In the genomic region with DNA sequence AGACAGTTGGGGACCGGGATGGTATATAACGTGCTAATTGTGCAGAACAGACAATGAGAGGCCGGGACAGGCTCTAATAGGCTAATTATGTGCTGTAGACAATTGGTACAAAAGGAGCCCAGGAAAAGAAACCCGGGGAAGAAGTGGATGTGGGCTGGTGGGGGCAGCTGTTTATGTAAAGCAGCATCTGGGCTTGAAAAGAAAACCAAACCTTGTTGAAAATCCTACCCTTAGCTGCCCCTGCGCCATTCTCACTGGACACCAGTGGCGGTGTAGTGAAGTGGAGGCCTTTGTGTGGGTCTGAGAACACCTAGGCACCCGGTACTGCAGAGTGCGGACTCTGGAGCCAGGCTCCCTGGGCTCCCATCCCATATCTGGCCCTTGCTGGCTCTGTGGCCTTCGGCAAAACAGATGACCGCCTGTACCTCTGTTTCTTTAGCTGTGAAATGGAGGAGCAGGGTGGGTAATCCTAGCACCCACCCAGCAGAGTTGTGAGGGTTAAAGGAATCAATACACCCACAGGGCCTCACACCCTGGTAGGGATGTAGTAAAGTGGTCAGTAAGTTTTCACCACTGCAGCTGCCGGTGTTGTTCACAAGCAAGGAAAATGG, we compare ENCODE assay signal across 24 cellular contexts. TPM values are rescaled to one million over a fixed set of nuclear protein-coding genes. Genes with fewer than 3 reads are reported as not detected.
DNase-seq lines count a peak whose midpoint lies in the region; ATAC-seq lines count a peak whose summit lies in the region.
"Had no signal": no experiment of that assay in that cellular context is flagged by ENCODE, and none has a peak within 500 bp of the region (broad histone marks: within the 10 kb centered on the region; RNA-seq: fewer than 3 reads in every experiment).

No MANE protein-coding gene starts in this region.

- POLR2A ChIA-PET in activated CD4-positive, alpha-beta T cell treated with anti-CD3 and anti-CD28 coated beads, Interleukin-2, amount 10 ng/mL, durations not matched to agents 7 days and 5 days (lab: Charles Lee), result no interaction called here
- POLR2A ChIA-PET in activated CD4-positive, alpha-beta T cell treated with anti-CD3 and anti-CD28 coated beads for 36 hours (lab: Charles Lee), result no interaction called here

- no peaks in the 10 kb centered on the region for H3K27me3 Mint-ChIP-seq in activated CD4-positive, alpha-beta T cell treated with anti-CD3 and anti-CD28 coated beads, Interleukin-2, amount 10 ng/mL, durations not matched to agents 7 days and 5 days
- H3K27me3 Mint-ChIP-seq in activated CD4-positive, alpha-beta T cell treated with anti-CD3 and anti-CD28 coated beads for 36 hours, result no peaks in the 10 kb centered on the region
- H3K27me3 Mint-ChIP-seq in stimulated activated naive B cell treated with anti-CD40 and anti-IgM and Interleukin-4, amounts not matched to agents 10 μg/mL and 1 μg/mL and 100 μg/mL, for 72 hours, result no peaks in the 10 kb centered on the region
- H3K27me3 Mint-ChIP-seq: activated naive CD8-positive, alpha-beta T cell treated with anti-CD3 and anti-CD28 coated beads for 36 hours had no signal

- H3K4me3 Mint-ChIP-seq in activated CD4-positive, alpha-beta T cell treated with anti-CD3 and anti-CD28 coated beads, Interleukin-2, amount 10 ng/mL, durations not matched to agents 7 days and 5 days, result no peak overlapping the region
- H3K4me3 Mint-ChIP-seq in activated CD4-positive, alpha-beta T cell treated with anti-CD3 and anti-CD28 coated beads for 36 hours, result no peak overlapping the region
- H3K4me3 Mint-ChIP-seq in stimulated activated naive B cell treated with anti-CD40 and anti-IgM and Interleukin-4, amounts not matched to agents 10 μg/mL and 1 μg/mL and 100 μg/mL, for 72 hours, result no peak overlapping the region
- H3K4me3 Mint-ChIP-seq: activated naive CD8-positive, alpha-beta T cell treated with anti-CD3 and anti-CD28 coated beads for 36 hours; immature natural killer cell; stimulated activated effector memory CD8-positive, alpha-beta T cell treated with anti-CD3 and anti-CD28 coated beads, Interleukin-12 subunit alpha, Interleukin-12 subunit beta, amount 100 ng/mL, for 72 hours had no signal

- ATAC-seq in activated CD4-positive, alpha-beta T cell treated with anti-CD3 and anti-CD28 coated beads for 36 hours, result no peak
- ATAC-seq in stimulated activated naive B cell treated with anti-CD40 and anti-IgM and Interleukin-4, amounts not matched to agents 10 μg/mL and 1 μg/mL and 100 μg/mL, for 72 hours (replicated peaks), result no peak
- ATAC-seq in HG03045 (IDR thresholded peaks at IDR 0.05; ENCODE audit: unreplicated experiment), result no peak
- no peak for ATAC-seq in HG02970 (IDR thresholded peaks at IDR 0.05; ENCODE audit: low FRiP score, unreplicated experiment)
- ATAC-seq: left ventricle myocardium superior; psoas muscle; stimulated activated effector memory CD8-positive, alpha-beta T cell treated with anti-CD3 and anti-CD28 coated beads, Interleukin-12 subunit alpha, Interleukin-12 subunit beta, amount 100 ng/mL, for 72 hours had no signal

- H3K4me1 Mint-ChIP-seq in activated CD4-positive, alpha-beta T cell treated with anti-CD3 and anti-CD28 coated beads, Interleukin-2, amount 10 ng/mL, durations not matched to agents 7 days and 5 days, result peaks cover 45% of the 10 kb centered on the region
- H3K4me1 Mint-ChIP-seq in activated CD4-positive, alpha-beta T cell treated with anti-CD3 and anti-CD28 coated beads for 36 hours, result peaks cover 42% of the 10 kb centered on the region
- peaks cover 41 to 47% of the 10 kb centered on the region in 2 donors for H3K4me1 Mint-ChIP-seq in stimulated activated naive B cell treated with anti-CD40 and anti-IgM and Interleukin-4, amounts not matched to agents 10 μg/mL and 1 μg/mL and 100 μg/mL, for 72 hours

- peaks cover 53% of the 10 kb centered on the region for H3K36me3 Mint-ChIP-seq in activated CD4-positive, alpha-beta T cell treated with anti-CD3 and anti-CD28 coated beads, Interleukin-2, amount 10 ng/mL, durations not matched to agents 7 days and 5 days (ENCODE audit: low read depth)
- H3K36me3 Mint-ChIP-seq in activated CD4-positive, alpha-beta T cell treated with anti-CD3 and anti-CD28 coated beads for 36 hours (ENCODE audit: low read depth), result peaks cover 41% of the 10 kb centered on the region
- peaks cover 52 to 72% of the 10 kb centered on the region in 2 donors for H3K36me3 Mint-ChIP-seq in stimulated activated naive B cell treated with anti-CD40 and anti-IgM and Interleukin-4, amounts not matched to agents 10 μg/mL and 1 μg/mL and 100 μg/mL, for 72 hours

- DNase-seq in activated CD4-positive, alpha-beta T cell treated with anti-CD3 and anti-CD28 coated beads, Interleukin-2, amount 10 ng/mL, durations not matched to agents 7 days and 5 days, result no peak
- no peak for DNase-seq in activated CD4-positive, alpha-beta T cell treated with anti-CD3 and anti-CD28 coated beads for 36 hours
- DNase-seq in NCI-H69 (lab: John Stamatoyannopoulos, UW) (peak; percentile 39), islet precursor cell (peak; percentile 29), NCI-H345 (lab: John Stamatoyannopoulos, UW) (no peak)
- no peak for DNase-seq in stimulated activated naive B cell treated with anti-CD40 and anti-IgM and Interleukin-4, amounts not matched to agents 10 μg/mL and 1 μg/mL and 100 μg/mL, for 72 hours
- DNase-seq: activated naive CD8-positive, alpha-beta T cell treated with anti-CD3 and anti-CD28 coated beads for 36 hours; activated T-cell treated with anti-CD3 and anti-CD28 coated beads, Interleukin-2, amount 50 U/mL, for 1 hour; Calu3; central memory CD4-positive, alpha-beta T cell; EL; immature natural killer cell; Kasumi-1; left ventricle myocardium superior; NCI-H1048; NCI-H2081 treated with DMSO at 0.1 percent for 48 hours; NCI-H510A; psoas muscle; RPMI8226; T-helper 2 cell; thyroid gland had no signal

- intact Hi-C loops in activated CD4-positive, alpha-beta T cell treated with anti-CD3 and anti-CD28 coated beads for 36 hours (cut with DNase I, micrococcal nuclease), result no loop called here

- CTCF ChIA-PET in activated CD4-positive, alpha-beta T cell treated with anti-CD3 and anti-CD28 coated beads, Interleukin-2, amount 10 ng/mL, durations not matched to agents 7 days and 5 days (lab: Charles Lee), result interaction anchor here (0.8 to 3.7 kb wide), 6 partner anchors 7 to 18 kb away, joined by 3 to 21 read pairs (median 4); no protein-coding TSS in a partner anchor
- CTCF ChIA-PET in activated CD4-positive, alpha-beta T cell treated with anti-CD3 and anti-CD28 coated beads for 36 hours (lab: Charles Lee), result interaction anchor here (0.7 to 1.5 kb wide), 4 partner anchors 12 to 899 kb away, joined by 3 to 4 read pairs (median 3); no protein-coding TSS in a partner anchor

- H3K27ac Mint-ChIP-seq in activated CD4-positive, alpha-beta T cell treated with anti-CD3 and anti-CD28 coated beads, Interleukin-2, amount 10 ng/mL, durations not matched to agents 7 days and 5 days, result peak overlapping the region; percentile 7
- no peak overlapping the region for H3K27ac Mint-ChIP-seq in activated CD4-positive, alpha-beta T cell treated with anti-CD3 and anti-CD28 coated beads for 36 hours
- peak overlapping the region; percentile 26 for H3K27ac Mint-ChIP-seq in stimulated activated naive B cell treated with anti-CD40 and anti-IgM and Interleukin-4, amounts not matched to agents 10 μg/mL and 1 μg/mL and 100 μg/mL, for 72 hours
- H3K27ac Mint-ChIP-seq: activated naive CD8-positive, alpha-beta T cell treated with anti-CD3 and anti-CD28 coated beads for 36 hours had no signal

- peaks cover 9% of the 10 kb centered on the region for H3K9me3 Mint-ChIP-seq in activated CD4-positive, alpha-beta T cell treated with anti-CD3 and anti-CD28 coated beads, Interleukin-2, amount 10 ng/mL, durations not matched to agents 7 days and 5 days
- no peaks in the 10 kb centered on the region for H3K9me3 Mint-ChIP-seq in activated CD4-positive, alpha-beta T cell treated with anti-CD3 and anti-CD28 coated beads for 36 hours (ENCODE audit: low read depth)
- H3K9me3 Mint-ChIP-seq in stimulated activated naive B cell treated with anti-CD40 and anti-IgM and Interleukin-4, amounts not matched to agents 10 μg/mL and 1 μg/mL and 100 μg/mL, for 72 hours, result no peaks in the 10 kb centered on the region
- H3K9me3 Mint-ChIP-seq: immature natural killer cell; stimulated activated effector memory CD8-positive, alpha-beta T cell treated with anti-CD3 and anti-CD28 coated beads, Interleukin-12 subunit alpha, Interleukin-12 subunit beta, amount 100 ng/mL, for 72 hours had no signal

RNA-seq across cellular contexts. Expression of gene CMTM6, which starts 51.5 kb away (rescaled TPM):
- total RNA-seq in activated CD4-positive, alpha-beta T cell treated with anti-CD3 and anti-CD28 coated beads, Interleukin-2, amount 10 ng/mL, durations not matched to agents 7 days and 5 days, result 10 to 100 TPM; 55.2 to 57.1 TPM
- 10 to 100 TPM; 33.6 to 48.0 TPM for total RNA-seq in activated CD4-positive, alpha-beta T cell treated with anti-CD3 and anti-CD28 coated beads for 36 hours

RNA-seq across cellular contexts. Expression of gene CMTM7, which starts 59.5 kb away (rescaled TPM):
- total RNA-seq in activated CD4-positive, alpha-beta T cell treated with anti-CD3 and anti-CD28 coated beads, Interleukin-2, amount 10 ng/mL, durations not matched to agents 7 days and 5 days, result 10 to 100 TPM; 45.9 to 62.6 TPM
- 10 to 100 TPM; 41.1 to 67.0 TPM for total RNA-seq in activated CD4-positive, alpha-beta T cell treated with anti-CD3 and anti-CD28 coated beads for 36 hours

Comparison
In these comparisons a context has a peak if more than half of its experiments do, and no peak if none do; other contexts are left out.
1. DNase-seq: peak in NCI-H69 (single experiment) and islet precursor cell (single experiment); none in activated CD4-positive, alpha-beta T cell treated with anti-CD3 and anti-CD28 coated beads, Interleukin-2, amount 10 ng/mL, durations not matched to agents 7 days and 5 days (single experiment), activated CD4-positive, alpha-beta T cell treated with anti-CD3 and anti-CD28 coated beads for 36 hours (single experiment), stimulated activated naive B cell treated with anti-CD40 and anti-IgM and Interleukin-4, amounts not matched to agents 10 μg/mL and 1 μg/mL and 100 μg/mL, for 72 hours (single experiment) and NCI-H345 (single experiment).